Comparison of ENCODE assay signal across 11 cellular contexts in the genomic region with DNA sequence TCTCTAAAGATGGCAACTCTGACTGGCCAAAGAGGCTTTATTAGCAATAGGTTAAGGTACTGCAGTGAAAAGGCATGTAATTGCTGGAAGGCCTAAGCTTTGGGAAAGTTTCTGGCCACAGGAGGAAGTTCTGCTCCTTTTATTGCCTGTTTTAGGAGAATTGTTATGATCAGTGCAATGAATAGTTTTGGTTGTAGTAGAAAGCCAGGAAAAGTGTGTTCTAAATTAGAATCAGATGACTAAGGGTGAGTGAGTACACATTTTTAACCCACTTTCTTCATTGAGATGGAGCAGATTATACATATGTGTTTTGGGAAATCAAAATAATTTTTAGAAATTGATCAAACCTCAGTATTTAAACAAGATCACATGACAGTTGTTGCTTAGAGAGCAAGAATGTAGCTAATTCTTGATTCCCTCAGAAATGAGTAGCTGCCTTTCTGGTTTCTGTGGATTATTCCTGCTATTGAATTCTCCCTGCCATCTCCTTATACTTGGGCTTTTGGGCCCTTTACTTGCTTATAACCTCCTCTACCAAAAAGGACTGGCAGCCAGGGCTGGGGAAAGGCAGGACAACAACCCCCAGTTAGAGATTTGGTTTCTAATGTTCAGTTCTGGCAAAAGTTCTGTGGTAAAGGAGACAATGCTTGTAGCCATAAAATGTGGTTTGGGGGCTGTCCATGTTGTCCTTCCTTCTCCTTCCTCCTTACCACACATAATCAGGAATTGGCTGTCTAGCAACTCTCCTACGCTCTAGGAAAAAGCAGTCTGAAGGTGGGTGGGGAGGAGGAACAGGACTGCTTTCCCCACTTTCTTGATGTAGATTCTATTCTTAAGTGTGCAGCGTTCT.
DNase-seq lines count a peak whose midpoint lies in the region; ATAC-seq, FAIRE-seq and TF ChIP-seq lines count a peak whose summit lies in the region.
"Had no signal": no experiment of that assay in that cellular context is flagged by ENCODE, and none has a peak within 500 bp of the region (broad histone marks: within the 10 kb centered on the region; RNA-seq: fewer than 3 reads in every experiment).

No MANE protein-coding gene starts in this region.

- TF ChIP-seq RAD21 in K562 (CRISPR knock-in tag; conservative IDR thresholded peaks at IDR 0.05 in 1 of 2, IDR thresholded peaks at IDR 0.05 in 1 of 2): no peak

- H3K4me1 ChIP-seq in K562 (replicated peaks in 1 of 2; ENCODE audit: control insufficient read depth in 2 of 2, insufficient read depth in 2 of 2, low read length in 2 of 2): no peaks in the 10 kb centered on the region; a peak in 2 of 5 replicates

- H3K79me2 ChIP-seq in K562 (ENCODE audit: control insufficient read depth, insufficient read depth, low read length): no peaks in the 10 kb centered on the region

- H3K4me3 Mint-ChIP-seq in naive thymus-derived CD8-positive, alpha-beta T cell: peak overlapping the region in 9 of 10 donors; percentile 48 to 87 (median 76)

- TF ChIP-seq POLR2A in K562 (conservative IDR thresholded peaks at IDR 0.05): no peak

- H3K9me1 ChIP-seq in K562 (ENCODE audit: control insufficient read depth, insufficient read depth, low read length): no peaks in the 10 kb centered on the region

- DNase-seq in AG04449 (ENCODE audit: low read depth, low spot score): peak; percentile 59
- DNase-seq in GM04504 (ENCODE audit: low read depth): peak; percentile 70
- DNase-seq in K562 (ENCODE audit: extremely low read depth in 1 of 4, low spot score in 3 of 4): no peak
- DNase-seq in naive thymus-derived CD8-positive, alpha-beta T cell: no peak
- DNase-seq in H7: no peak
- DNase-seq: DMS53; SHP77 treated with DMSO at 0.1 percent for 48 hours; stimulated activated CD4-positive, alpha-beta T cell treated with anti-CD3 and anti-CD28 coated beads, Interleukin-4, amount 100 ng/mL, for 1 hour had no signal

- in situ Hi-C loops in K562 (cut with MboI): no loop called here

- TF ChIP-seq CTCF in AG04449 (IDR thresholded peaks at IDR 0.05; ENCODE audit: insufficient read depth, low read length, missing control alignments) (no peak), K562 (IDR thresholded peaks at IDR 0.05 in 2 of 3, conservative IDR thresholded peaks at IDR 0.05 in 1 of 3; ENCODE audit: insufficient read depth in 2 of 3, low read depth in 1 of 3, low read length in 3 of 3) (no peak)

- H3K27me3 Mint-ChIP-seq in naive thymus-derived CD8-positive, alpha-beta T cell: no peaks in the 10 kb centered on the region

- TF ChIP-seq EP300 in K562 (IDR thresholded peaks at IDR 0.05; ENCODE audit: low read length): no peak

- H3K36me3 Mint-ChIP-seq in naive thymus-derived CD8-positive, alpha-beta T cell: peaks cover 0 to 18% (median 11%) of the 10 kb centered on the region in 3 donors

- peak overlapping the region; percentile 54 to 94 (median 84) for H3K27ac Mint-ChIP-seq in naive thymus-derived CD8-positive, alpha-beta T cell

- CTCF ChIA-PET in AG04449 (lab: Yijun Ruan, JAX): interaction anchor here (1.0 kb wide), 1 partner anchor 96 kb away, joined by 3 read pairs; no protein-coding TSS in a partner anchor
- CTCF ChIA-PET in K562 (lab: Yijun Ruan, JAX; ENCODE audit: low intra/inter-chr PET ratio): no interaction called here

- intact Hi-C loops in K562 (cut with micrococcal nuclease): no loop called here

- 0 out of 5 replicates have a peak, but pooled peaks cover 0 to 4% of the 10 kb centered on the region in 2 experiments for H3K27me3 ChIP-seq in K562 (ENCODE audit: control insufficient read depth in 2 of 2, insufficient read depth in 2 of 2, low read length in 2 of 2)
- no peaks in the 10 kb centered on the region for H3K27me3 ChIP-seq in H7 (ENCODE audit: control insufficient read depth, insufficient read depth, low read length)

- H2AFZ ChIP-seq in K562 (ENCODE audit: low read depth, low read length): peak overlapping the region; percentile 16; the same call in 1 of the 2 replicates

- POLR2A ChIA-PET in AG04449 (lab: Yijun Ruan, JAX): interaction anchor here (1.0 to 1.3 kb wide), 2 partner anchors 52 to 238 kb away, joined by 3 to 4 read pairs; no protein-coding TSS in a partner anchor
- POLR2A ChIA-PET in K562 (lab: Yijun Ruan, JAX): no interaction called here
- POLR2A ChIA-PET in naive thymus-derived CD8-positive, alpha-beta T cell (lab: Charles Lee): interaction anchor here (0.9 to 2.5 kb wide), 7 partner anchors 9 to 340 kb away, joined by 3 to 26 read pairs (median 4); a partner anchor contains a TSS

- H3K4me1 Mint-ChIP-seq in naive thymus-derived CD8-positive, alpha-beta T cell: peaks cover 41 to 63% (median 48%) of the 10 kb centered on the region in 4 donors

- no peak overlapping the region for H3K9ac ChIP-seq in K562 (ENCODE audit: insufficient read depth in 1 of 2, low read depth in 2 of 2, low read length in 2 of 2)

- H3K4me2 ChIP-seq in K562 (ENCODE audit: insufficient read depth, low read length): no peak overlapping the region

- no peak overlapping the region for H3K4me3 ChIP-seq in AG04449 (ENCODE audit: low read depth, low read length)
- no peak overlapping the region for H3K4me3 ChIP-seq in K562
- H3K4me3 ChIP-seq in H7 (ENCODE audit: insufficient read depth, low read depth, low read length): no peak overlapping the region

- H3K36me3 ChIP-seq in K562 (ENCODE audit: control insufficient read depth, insufficient read depth, low read length): no peaks in the 10 kb centered on the region
- no peaks in the 10 kb centered on the region for H3K36me3 ChIP-seq in H7 (replicated peaks; ENCODE audit: control insufficient read depth, insufficient read depth, low read length)

- ATAC-seq in K562: no peak
- ATAC-seq in naive thymus-derived CD8-positive, alpha-beta T cell: no peak
- no peak for ATAC-seq in HG03469 (IDR thresholded peaks at IDR 0.05; ENCODE audit: unreplicated experiment)
- ATAC-seq in GM21390 (IDR thresholded peaks at IDR 0.05; ENCODE audit: unreplicated experiment): no peak
- no peak for ATAC-seq in GM19467 (IDR thresholded peaks at IDR 0.05; ENCODE audit: unreplicated experiment)

- no peaks in the 10 kb centered on the region for H3K9me3 ChIP-seq in K562 (replicated peaks; ENCODE audit: control insufficient read depth, insufficient read depth, low read depth, low read length)

- H4K20me1 ChIP-seq in K562 (replicated peaks; ENCODE audit: control insufficient read depth, insufficient read depth, low read length): no peaks in the 10 kb centered on the region

- no peak overlapping the region for H3K27ac ChIP-seq in K562 (ENCODE audit: extremely low read depth, low read depth, low read length)

- 19% methylated on average over 2 of the region's 2 CpGs for WGBS in K562 (ENCODE audit: insufficient coverage, low coverage, missing lambda C conversion rate)

- BruUV-seq in K562 (replicated peaks; lab: Mats Ljungman, UMichigan): no TSS peak

- H3K9me3 Mint-ChIP-seq in naive thymus-derived CD8-positive, alpha-beta T cell: peaks cover 0 to 24% (median 4%) of the 10 kb centered on the region in 9 donors

- no peak for FAIRE-seq in K562 (lab: Jason Lieb, UNC)

TF ChIP-seq in K562, 482 proteins besides CTCF, POLR2A, EP300 and RAD21:
- TF ChIP-seq ZNF785 (CRISPR knock-in tag; IDR thresholded peaks at IDR 0.05) (no peak), ZNF584 (CRISPR knock-in tag; IDR thresholded peaks at IDR 0.05; ENCODE audit: low read depth) (0 out of 2 replicates have a peak, but pooled peaks have one; percentile 28)
- TF ChIP-seq, protein P1, sequence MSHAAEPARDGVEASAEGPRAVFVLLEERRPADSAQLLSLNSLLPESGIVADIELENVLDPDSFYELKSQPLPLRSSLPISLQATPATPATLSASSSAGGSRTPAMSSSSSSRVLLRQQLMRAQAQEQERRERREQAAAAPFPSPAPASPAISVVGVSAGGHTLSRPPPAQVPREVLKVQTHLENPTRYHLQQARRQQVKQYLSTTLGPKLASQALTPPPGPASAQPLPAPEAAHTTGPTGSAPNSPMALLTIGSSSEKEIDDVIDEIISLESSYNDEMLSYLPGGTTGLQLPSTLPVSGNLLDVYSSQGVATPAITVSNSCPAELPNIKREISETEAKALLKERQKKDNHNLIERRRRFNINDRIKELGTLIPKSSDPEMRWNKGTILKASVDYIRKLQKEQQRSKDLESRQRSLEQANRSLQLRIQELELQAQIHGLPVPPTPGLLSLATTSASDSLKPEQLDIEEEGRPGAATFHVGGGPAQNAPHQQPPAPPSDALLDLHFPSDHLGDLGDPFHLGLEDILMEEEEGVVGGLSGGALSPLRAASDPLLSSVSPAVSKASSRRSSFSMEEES (CRISPR knock-in tag; IDR thresholded peaks at IDR 0.05): peak; percentile 25

Comparison
In these comparisons a context has a peak if more than half of its experiments do, and no peak if none do; other contexts are left out.
1. DNase-seq: peak in AG04449 (single experiment) and GM04504 (single experiment); none in K562 (0 of 4), naive thymus-derived CD8-positive, alpha-beta T cell (0 of 10) and H7 (single experiment).